ENCODE assay signal across 14 cellular contexts in genomic region chr6:127198549-127198948, GRCh38.
DNase-seq lines count a peak whose midpoint lies in the region; ATAC-seq and TF ChIP-seq lines count a peak whose summit lies in the region.
"Had no signal": no experiment of that assay in that cellular context is flagged by ENCODE, and none has a peak within 500 bp of the region (broad histone marks: within the 10 kb centered on the region; RNA-seq: fewer than 3 reads in every experiment).

No MANE protein-coding gene starts in this region.

- no peak overlapping the region for H3K4me3 ChIP-seq in AG10803 (ENCODE audit: low read length)
- H3K4me3 ChIP-seq: HAP-1 had no signal

- no peak for TF ChIP-seq CTCF in AG10803 (conservative IDR thresholded peaks at IDR 0.05; ENCODE audit: low read length)
- TF ChIP-seq CTCF in omental fat pad (IDR thresholded peaks at IDR 0.05), result no peak

- peak; percentile 60 for DNase-seq in AG10803 (ENCODE audit: low read depth)
- DNase-seq in NOMO-1 (lab: John Stamatoyannopoulos, UW; ENCODE audit: unreplicated experiment in 2 of 2), result peak; percentile 50 to 94
- peak; percentile 81 for DNase-seq in fibroblast of peridontal ligament (ENCODE audit: extremely low read depth)
- no peak for DNase-seq in omental fat pad (ENCODE audit: low spot score)
- no peak for DNase-seq in DMS153 (lab: John Stamatoyannopoulos, UW)
- no peak for DNase-seq in activated naive CD4-positive, alpha-beta T cell (lab: John Stamatoyannopoulos, UW)
- no peak for DNase-seq in NCI-H128 (lab: John Stamatoyannopoulos, UW; ENCODE audit: unreplicated experiment)
- DNase-seq: activated effector memory CD4-positive, alpha-beta T cell treated with Interleukin-2 at 50 U/mL for 16 hours; effector CD4-positive, alpha-beta T cell; NCI-H2171; NK-92 treated with Interleukin-12 subunit alpha and Interleukin-12 subunit beta, amount 100 ng/mL, for 24 hours had no signal

- ATAC-seq in omental fat pad (ENCODE audit: low FRiP score), result peak; percentile 75
- ATAC-seq in HG03460 (IDR thresholded peaks at IDR 0.05; ENCODE audit: unreplicated experiment), result no peak
- ATAC-seq: natural killer cell treated with Interleukin-12 subunit alpha and Interleukin-12 subunit beta and Interleukin-15 and Interleukin-18, amount 100 ng/mL, for 72 hours had no signal

Comparison
In these comparisons a context has a peak if more than half of its experiments do, and no peak if none do; other contexts are left out.
1. DNase-seq: peak in AG10803 (single experiment), NOMO-1 (2 of 2) and fibroblast of peridontal ligament (single experiment); none in omental fat pad (single experiment), DMS153 (single experiment), activated naive CD4-positive, alpha-beta T cell (0 of 4) and NCI-H128 (single experiment).